13 cellular contexts compared by ENCODE assay signal in the genomic region with DNA sequence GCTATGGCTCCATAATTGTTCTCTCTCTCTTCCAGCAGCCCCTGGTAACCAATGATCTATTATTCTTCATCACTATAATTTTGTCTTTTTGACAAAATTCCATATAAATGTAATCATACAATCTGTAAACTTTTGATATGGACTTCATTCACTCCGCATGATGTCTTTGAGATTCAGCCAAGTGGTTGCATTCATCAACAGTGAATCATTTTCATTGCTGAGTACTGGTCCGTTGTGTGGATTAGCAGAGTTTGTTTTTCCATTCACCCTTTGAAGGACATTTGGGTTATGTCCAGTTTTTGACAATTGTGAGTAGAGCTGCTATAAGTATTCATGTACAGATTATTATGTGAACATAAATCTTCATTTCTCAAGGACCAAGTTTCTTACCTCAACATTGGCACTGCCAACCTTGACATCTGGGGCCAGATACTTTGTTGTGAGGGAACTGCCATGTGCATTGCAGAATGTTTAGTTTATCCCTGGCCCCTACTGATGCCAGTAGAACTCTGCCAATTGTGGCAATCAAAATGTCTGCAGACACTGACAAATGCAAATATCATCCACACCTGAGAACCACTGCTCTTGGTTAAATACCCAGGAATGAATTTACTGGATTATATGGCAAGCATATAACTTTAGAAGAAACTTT. TPM values are rescaled to one million over a fixed set of nuclear protein-coding genes. Genes with fewer than 3 reads are reported as not detected.
A peak's percentile ranks its signal among the peaks of the same experiment; 100 is the strongest.
DNase-seq lines count a peak whose midpoint lies in the region; ATAC-seq and TF ChIP-seq lines count a peak whose summit lies in the region.
"Had no signal": no experiment of that assay in that cellular context is flagged by ENCODE, and none has a peak within 500 bp of the region (broad histone marks: within the 10 kb centered on the region; RNA-seq: fewer than 3 reads in every experiment).

No MANE protein-coding gene starts in this region.

- H3K36me3 ChIP-seq in IMR-90 (ENCODE audit: control insufficient read depth, insufficient read depth, low read length) (no peaks in the 10 kb centered on the region), left lung (no peaks in the 10 kb centered on the region)
- H3K36me3 ChIP-seq: adrenal gland had no signal

- H3K23ac ChIP-seq in IMR-90 (ENCODE audit: low read depth, low read length), result no peak overlapping the region

- no peak overlapping the region for H2BK15ac ChIP-seq in IMR-90 (ENCODE audit: low read depth, low read length)

- no peak overlapping the region for H3K14ac ChIP-seq in IMR-90 (replicated peaks; ENCODE audit: low read depth, low read length)

- H3K36me3 Mint-ChIP-seq in MCF 10A (ENCODE audit: insufficient read depth, unreplicated experiment), result no peaks in the 10 kb centered on the region
- H3K36me3 Mint-ChIP-seq in activated naive CD4-positive, alpha-beta T cell treated with anti-CD3 and anti-CD28 coated beads, Interleukin-2, amount 10 ng/mL, durations not matched to agents 7 days and 5 days, result no peaks in the 10 kb centered on the region
- H3K36me3 Mint-ChIP-seq: CD4-positive, CD25-positive, alpha-beta regulatory T cell had no signal

- no peak overlapping the region for H2AFZ ChIP-seq in IMR-90 (replicated peaks; ENCODE audit: low read length, poor library complexity)

- no peak overlapping the region for H3K56ac ChIP-seq in IMR-90 (ENCODE audit: extremely low read depth, insufficient read depth, low read length)

- intact Hi-C loops in IMR-90 (cut with micrococcal nuclease) (no loop called here), MCF 10A (cut with micrococcal nuclease) (loop anchor here (10.0 kb wide), 1 partner anchor 48 kb away; no protein-coding TSS in a partner anchor), left lung (cut with DNase I) (no loop called here)

- no peak for TF ChIP-seq POLR2A in IMR-90 (IDR thresholded peaks at IDR 0.05; ENCODE audit: low read depth, low read length)

- H3K4me3 ChIP-seq in AG04449 (ENCODE audit: low read depth, low read length), result no peak overlapping the region
- H3K4me3 ChIP-seq in IMR-90 (ENCODE audit: insufficient read depth, low read depth, low read length), result no peak overlapping the region
- no peak overlapping the region for H3K4me3 ChIP-seq in left lung
- H3K4me3 ChIP-seq: adrenal gland had no signal

- ATAC-seq in IMR-90 (ENCODE audit: low read depth) (peak; percentile 88), left lung (peak; percentile 82)
- ATAC-seq: HepG2 had no signal

- H3K27me3 Mint-ChIP-seq in MCF 10A (ENCODE audit: insufficient read depth, unreplicated experiment), result peaks cover 12% of the 10 kb centered on the region
- H3K27me3 Mint-ChIP-seq in activated naive CD4-positive, alpha-beta T cell treated with anti-CD3 and anti-CD28 coated beads, Interleukin-2, amount 10 ng/mL, durations not matched to agents 7 days and 5 days, result peaks cover 28% of the 10 kb centered on the region
- H3K27me3 Mint-ChIP-seq: progenitor cell of endocrine pancreas had no signal

- CTCF ChIA-PET in AG04449 (lab: Yijun Ruan, JAX), result no interaction called here
- CTCF ChIA-PET in IMR-90 (lab: Yijun Ruan, JAX), result no interaction called here
- CTCF ChIA-PET in MCF 10A (lab: Yijun Ruan, JAX), result interaction anchor here (0.7 kb wide), 1 partner anchor 1609 kb away, joined by 3 read pairs; no protein-coding TSS in a partner anchor
- CTCF ChIA-PET in activated naive CD4-positive, alpha-beta T cell treated with anti-CD3 and anti-CD28 coated beads, Interleukin-2, amount 10 ng/mL, durations not matched to agents 7 days and 5 days (lab: Charles Lee), result no interaction called here

- no peak overlapping the region for H4K5ac ChIP-seq in IMR-90 (ENCODE audit: low read depth, low read length)

- H2BK20ac ChIP-seq in IMR-90 (ENCODE audit: low read depth, low read length), result no peak overlapping the region

- H2BK120ac ChIP-seq in IMR-90 (ENCODE audit: low read depth, low read length), result no peak overlapping the region

- H3K9me3 ChIP-seq in IMR-90 (ENCODE audit: control insufficient read depth, insufficient read depth, low read length), result peaks cover 8% of the 10 kb centered on the region; the same call in 1 of the 2 replicates
- H3K9me3 ChIP-seq in left lung, result peaks cover 0 to 17% of the 10 kb centered on the region in 2 donors
- H3K9me3 ChIP-seq: adrenal gland had no signal

- H3K27ac ChIP-seq in IMR-90 (ENCODE audit: insufficient read depth, low read length) (no peak overlapping the region), left lung (peak overlapping the region; percentile 37 to 38)

- peaks cover 18% of the 10 kb centered on the region for H3K9me3 Mint-ChIP-seq in MCF 10A (ENCODE audit: unreplicated experiment)
- peaks cover 4% of the 10 kb centered on the region for H3K9me3 Mint-ChIP-seq in activated naive CD4-positive, alpha-beta T cell treated with anti-CD3 and anti-CD28 coated beads, Interleukin-2, amount 10 ng/mL, durations not matched to agents 7 days and 5 days

- peaks cover 27% of the 10 kb centered on the region for H3K4me1 Mint-ChIP-seq in MCF 10A (ENCODE audit: insufficient read depth, unreplicated experiment)
- no peaks in the 10 kb centered on the region for H3K4me1 Mint-ChIP-seq in activated naive CD4-positive, alpha-beta T cell treated with anti-CD3 and anti-CD28 coated beads, Interleukin-2, amount 10 ng/mL, durations not matched to agents 7 days and 5 days
- H3K4me1 Mint-ChIP-seq: CD4-positive, CD25-positive, alpha-beta regulatory T cell had no signal

- H3K18ac ChIP-seq in IMR-90 (ENCODE audit: low read depth, low read length), result no peak overlapping the region

- no CpG with 5 or more reads among the region's 2 CpGs for WGBS in IMR-90 (ENCODE audit: extremely low coverage in 2 of 2, insufficient read length in 1 of 2), 2 experiments

- no peak for TF ChIP-seq RAD21 in IMR-90 (IDR thresholded peaks at IDR 0.05; ENCODE audit: low read length)

- no peak overlapping the region for H3K9ac ChIP-seq in IMR-90 (ENCODE audit: low read depth, low read length)

- H4K20me1 ChIP-seq in IMR-90 (ENCODE audit: insufficient read depth, low read length), result peaks cover 11% of the 10 kb centered on the region; the same call in 1 of the 2 replicates

- H2AK9ac ChIP-seq in IMR-90 (replicated peaks; ENCODE audit: low read depth, low read length, poor library complexity), result no peak overlapping the region

- H4K91ac ChIP-seq in IMR-90 (ENCODE audit: insufficient read depth, low read depth, low read length), result no peak overlapping the region

- TF ChIP-seq CTCF in AG04449 (IDR thresholded peaks at IDR 0.05; ENCODE audit: insufficient read depth, low read length, missing control alignments) (no peak), IMR-90 (conservative IDR thresholded peaks at IDR 0.05; ENCODE audit: low read depth, low read length) (no peak), MCF 10A (IDR thresholded peaks at IDR 0.05; ENCODE audit: unreplicated experiment) (no peak), left lung (IDR thresholded peaks at IDR 0.05) (no peak), GM20000 (IDR thresholded peaks at IDR 0.05; ENCODE audit: extremely low read depth, missing control alignments) (no peak)

- POLR2A ChIA-PET in AG04449 (lab: Yijun Ruan, JAX) (no interaction called here), IMR-90 (lab: Charles Lee; ENCODE audit: unreplicated experiment) (no interaction called here), MCF 10A (lab: Yijun Ruan, JAX) (interaction anchor here (1.3 kb wide), 1 partner anchor 48 kb away, joined by 7 read pairs; the partner anchor contains the start of gene BCL2L11)

- no peaks in the 10 kb centered on the region for H3K79me1 ChIP-seq in IMR-90 (ENCODE audit: low read depth in 1 of 2, low read length in 2 of 2)

- peak overlapping the region; percentile 81 for H3K27ac Mint-ChIP-seq in MCF 10A (ENCODE audit: low read depth, unreplicated experiment)
- no peak overlapping the region for H3K27ac Mint-ChIP-seq in activated naive CD4-positive, alpha-beta T cell treated with anti-CD3 and anti-CD28 coated beads, Interleukin-2, amount 10 ng/mL, durations not matched to agents 7 days and 5 days
- H3K27ac Mint-ChIP-seq: CD4-positive, CD25-positive, alpha-beta regulatory T cell; progenitor cell of endocrine pancreas had no signal

- no peak overlapping the region for H2AK5ac ChIP-seq in IMR-90 (ENCODE audit: low read depth, low read length)

- H3K4me1 ChIP-seq in IMR-90 (ENCODE audit: control insufficient read depth, insufficient read depth, low read length) (peaks cover 7% of the 10 kb centered on the region), left lung (peaks cover 3 to 5% of the 10 kb centered on the region in 2 donors)

- H3K27me3 ChIP-seq in IMR-90 (ENCODE audit: control insufficient read depth, insufficient read depth, low read length) (peaks cover 21% of the 10 kb centered on the region), left lung (no peaks in the 10 kb centered on the region)
- H3K27me3 ChIP-seq: adrenal gland had no signal

- no peak overlapping the region for H3K4ac ChIP-seq in IMR-90 (ENCODE audit: low read depth, low read length)

- dilution Hi-C loops in IMR-90 (cut with HindIII; ENCODE audit: low sequenced_read_pairs, unreplicated experiment), result no loop called here

- H4K8ac ChIP-seq in IMR-90 (ENCODE audit: low read depth in 2 of 2, low read length in 2 of 2), result no peak overlapping the region

- peak; percentile 28 for DNase-seq in AG04449 (ENCODE audit: low read depth, low spot score)
- DNase-seq in IMR-90, result peak; percentile 80
- peak; percentile 85 for DNase-seq in MCF 10A (ENCODE audit: unreplicated experiment)
- DNase-seq in left lung, result no peak
- no peak for DNase-seq in GM20000 (ENCODE audit: low spot score)
- no peak for DNase-seq in activated naive CD4-positive, alpha-beta T cell treated with anti-CD3 and anti-CD28 coated beads, Interleukin-2, amount 10 ng/mL, durations not matched to agents 7 days and 5 days
- no peak for DNase-seq in NCI-H526 treated with DMSO at 0.1 percent for 48 hours (lab: John Stamatoyannopoulos, UW)
- no peak for DNase-seq in stimulated activated CD8-positive, alpha-beta memory T cell treated with anti-CD3 and anti-CD28 coated beads, Interleukin-4, amount 100 ng/mL, for 48 hours
- DNase-seq: activated CD4-positive, alpha-beta T cell treated with anti-CD3 and anti-CD28 coated beads for 1 hour; CD4-positive, CD25-positive, alpha-beta regulatory T cell had no signal

- no peak overlapping the region for H3K4me2 ChIP-seq in IMR-90 (ENCODE audit: low read depth, low read length)

- H3K9me1 ChIP-seq in IMR-90 (ENCODE audit: insufficient read depth, low read length), result peaks cover 5% of the 10 kb centered on the region

- no TSS peak for BruUV-seq in IMR-90 (replicated peaks; lab: Mats Ljungman, UMichigan)
- no TSS peak for BruUV-seq in MCF 10A (replicated peaks; lab: Mats Ljungman, UMichigan)

- peak overlapping the region; percentile 19 for H3K4me3 Mint-ChIP-seq in MCF 10A (ENCODE audit: unreplicated experiment)
- H3K4me3 Mint-ChIP-seq in activated naive CD4-positive, alpha-beta T cell treated with anti-CD3 and anti-CD28 coated beads, Interleukin-2, amount 10 ng/mL, durations not matched to agents 7 days and 5 days, result no peak overlapping the region
- H3K4me3 Mint-ChIP-seq: CD4-positive, CD25-positive, alpha-beta regulatory T cell had no signal

- no peak overlapping the region for H2BK5ac ChIP-seq in IMR-90 (ENCODE audit: low read depth, low read length, poor library complexity, severe bottlenecking)

- in situ Hi-C loops in IMR-90 (cut with MboI; ENCODE audit: low sequenced_read_pairs), result no loop called here

RNA-seq across cellular contexts. Expression of gene BCL2L11, which starts 48.4 kb away (rescaled TPM):
- total RNA-seq in IMR-90 (2012; rRNA removed), result 1.1 and 1.4 TPM in 2 replicates
- polyA plus RNA-seq in IMR-90 (2012; rRNA removed), result 1.7 TPM in 2 replicates
- 0.78 and 1.4 TPM in 2 replicates for polyA plus RNA-seq in IMR-90 (2012; cell fraction: cytosol; rRNA removed)
- 2.6 and 5.7 TPM in 2 replicates for polyA plus RNA-seq in IMR-90 (2012; cell fraction: nucleus; rRNA removed; ENCODE audit: low replicate concordance)
- total RNA-seq in MCF 10A (2022), result 5.8 and 8.4 TPM in 2 replicates
- 10 to 100 TPM; 16.7 to 17.4 TPM for total RNA-seq in left lung

Comparison
In these comparisons a context has a peak if more than half of its experiments do, and no peak if none do; other contexts are left out.
1. DNase-seq: peak in AG04449 (single experiment), IMR-90 (single experiment) and MCF 10A (single experiment); none in left lung (0 of 2), GM20000 (single experiment), activated naive CD4-positive, alpha-beta T cell treated with anti-CD3 and anti-CD28 coated beads, Interleukin-2, amount 10 ng/mL, durations not matched to agents 7 days and 5 days (single experiment), NCI-H526 treated with DMSO at 0.1 percent for 48 hours (single experiment) and stimulated activated CD8-positive, alpha-beta memory T cell treated with anti-CD3 and anti-CD28 coated beads, Interleukin-4, amount 100 ng/mL, for 48 hours (single experiment).